In genomic region chr3:33717616-33717865, GRCh38 we compare ENCODE assay signal across 8 cellular contexts. TPM values are rescaled to one million over a fixed set of nuclear protein-coding genes. Genes with fewer than 3 reads are reported as not detected.
DNase-seq lines count a peak whose midpoint lies in the region; ATAC-seq and TF ChIP-seq lines count a peak whose summit lies in the region.

No MANE protein-coding gene starts in this region.

- peaks cover 51% of the 10 kb centered on the region for H3K79me2 ChIP-seq in mammary epithelial cell (ENCODE audit: insufficient read depth, low read length)

- intact Hi-C loops in mammary epithelial cell (cut with micrococcal nuclease) (loop anchor here (1.0 to 10.0 kb wide), 6 partner anchors 58 to 343 kb away; partner anchors contain the start of gene UBP1), left colon (cut with DNase I, micrococcal nuclease) (loop anchor here in 1 of 2 donors (5.0 kb wide), 1 partner anchor 75 kb away; no protein-coding TSS in a partner anchor)

- no peaks in the 10 kb centered on the region for H3K27me3 Mint-ChIP-seq in T-helper 1 cell treated with Interleukin-12 subunit alpha and Interleukin-12 subunit beta and Interleukin-4 antibody, amounts not matched to agents 30 μg/mL and 1 μg/mL, for 36 hours (ENCODE audit: low read depth)

- H3K4me1 ChIP-seq in mammary epithelial cell (ENCODE audit: insufficient read depth, low read length): peaks cover 13% of the 10 kb centered on the region

- peak overlapping the region; percentile 84 for H3K27ac Mint-ChIP-seq in T-helper 1 cell treated with Interleukin-12 subunit alpha and Interleukin-12 subunit beta and Interleukin-4 antibody, amounts not matched to agents 30 μg/mL and 1 μg/mL, for 36 hours

- H4K20me1 ChIP-seq in mammary epithelial cell (ENCODE audit: insufficient read depth, low read length): no peaks in the 10 kb centered on the region

- H3K9me3 ChIP-seq in mammary epithelial cell (replicated peaks; ENCODE audit: insufficient read depth, low read length): no peaks in the 10 kb centered on the region

- CTCF ChIA-PET in mammary epithelial cell (lab: Charles Lee; ENCODE audit: low non-redundant PET): interaction anchor here (1.0 kb wide), 1 partner anchor 70 kb away, joined by 4 read pairs; no protein-coding TSS in a partner anchor

- peak overlapping the region; percentile 86 for H3K4me3 Mint-ChIP-seq in T-helper 1 cell treated with Interleukin-12 subunit alpha and Interleukin-12 subunit beta and Interleukin-4 antibody, amounts not matched to agents 30 μg/mL and 1 μg/mL, for 36 hours

- H3K27me3 ChIP-seq in mammary epithelial cell (ENCODE audit: insufficient read depth, low read length): no peaks in the 10 kb centered on the region

- no peaks in the 10 kb centered on the region for H3K9me3 Mint-ChIP-seq in T-helper 1 cell treated with Interleukin-12 subunit alpha and Interleukin-12 subunit beta and Interleukin-4 antibody, amounts not matched to agents 30 μg/mL and 1 μg/mL, for 36 hours

- H3K4me3 ChIP-seq in mammary epithelial cell (replicated peaks in 1 of 3; ENCODE audit: insufficient read depth in 1 of 3, low read depth in 2 of 3, low read length in 3 of 3): peak overlapping the region; percentile 86 to 97 (median 91)

- dilution Hi-C loops in mammary epithelial cell (cut with HindIII; ENCODE audit: low sequenced_read_pairs): no loop called here

- peak overlapping the region; percentile 85 for H3K27ac ChIP-seq in mammary epithelial cell (ENCODE audit: insufficient read depth, low read depth, low read length)

- peak overlapping the region; percentile 92 for H2AFZ ChIP-seq in mammary epithelial cell (ENCODE audit: low read depth, low read length)

- no peak for TF ChIP-seq CTCF in mammary epithelial cell (conservative IDR thresholded peaks at IDR 0.05 in 1 of 2, IDR thresholded peaks at IDR 0.05 in 1 of 2; ENCODE audit: extremely low read depth in 1 of 2, insufficient read depth in 1 of 2, low read depth in 1 of 2, low read length in 2 of 2)

- H3K36me3 Mint-ChIP-seq in T-helper 1 cell treated with Interleukin-12 subunit alpha and Interleukin-12 subunit beta and Interleukin-4 antibody, amounts not matched to agents 30 μg/mL and 1 μg/mL, for 36 hours (ENCODE audit: low read depth): no peaks in the 10 kb centered on the region

- DNase-seq in T-helper 1 cell (no peak), OCI-M1 (lab: John Stamatoyannopoulos, UW) (peak; percentile 74), mammary epithelial cell (no peak), left colon (peak; percentile 83 to 88), RPMI8226 (no peak)
- DNase-seq in stimulated activated CD4-positive, alpha-beta T cell treated with anti-CD3 and anti-CD28 coated beads, Interleukin-4, amount 100 ng/mL, for 48 hours (ENCODE audit: low read depth in 2 of 2): peak; percentile 35 to 45

- H3K4me1 Mint-ChIP-seq in T-helper 1 cell treated with Interleukin-12 subunit alpha and Interleukin-12 subunit beta and Interleukin-4 antibody, amounts not matched to agents 30 μg/mL and 1 μg/mL, for 36 hours (ENCODE audit: low read depth): peaks cover 15% of the 10 kb centered on the region

- in situ Hi-C loops in mammary epithelial cell (cut with MboI; ENCODE audit: low sequenced_read_pairs in 2 of 2): loop anchor here in 1 of 2 donors (10.0 kb wide), 1 partner anchor 83 kb away; no protein-coding TSS in a partner anchor

- H3K4me2 ChIP-seq in mammary epithelial cell (ENCODE audit: insufficient read depth, low read depth, low read length): peak overlapping the region; percentile 96

- ATAC-seq in HG02763 (IDR thresholded peaks at IDR 0.05; ENCODE audit: unreplicated experiment) (peak; percentile 58), left colon (peak; percentile 91)

- H3K36me3 ChIP-seq in mammary epithelial cell (ENCODE audit: insufficient read depth, low read length): no peaks in the 10 kb centered on the region

- BruUV-seq in mammary epithelial cell (replicated peaks; lab: Mats Ljungman, UMichigan): no TSS peak

- H3K9ac ChIP-seq in mammary epithelial cell (ENCODE audit: insufficient read depth, low read length): peak overlapping the region; percentile 93

- 0% methylated on average over 3 of the region's 26 CpGs for WGBS in mammary epithelial cell (ENCODE audit: low coverage, missing lambda C conversion rate)

RNA-seq across cellular contexts. Expression of gene CLASP2, which starts 0.5 kb away (rescaled TPM):
- 10 to 100 TPM; 50.7 to 54.8 TPM for total RNA-seq in mammary epithelial cell
- polyA plus RNA-seq in mammary epithelial cell: 18.1 TPM
- 28.5 TPM for polyA minus RNA-seq in mammary epithelial cell
- total RNA-seq in left colon: 10 to 100 TPM; 37.2 to 41.2 TPM

Comparison
In these comparisons a context has a peak if more than half of its experiments do, and no peak if none do; other contexts are left out.
1. DNase-seq: peak in OCI-M1 (single experiment), left colon (2 of 2) and stimulated activated CD4-positive, alpha-beta T cell treated with anti-CD3 and anti-CD28 coated beads, Interleukin-4, amount 100 ng/mL, for 48 hours (2 of 2); none in T-helper 1 cell (0 of 5), mammary epithelial cell (single experiment) and RPMI8226 (single experiment).